Comparison of ENCODE assay signal across 18 cellular contexts in the genomic region with DNA sequence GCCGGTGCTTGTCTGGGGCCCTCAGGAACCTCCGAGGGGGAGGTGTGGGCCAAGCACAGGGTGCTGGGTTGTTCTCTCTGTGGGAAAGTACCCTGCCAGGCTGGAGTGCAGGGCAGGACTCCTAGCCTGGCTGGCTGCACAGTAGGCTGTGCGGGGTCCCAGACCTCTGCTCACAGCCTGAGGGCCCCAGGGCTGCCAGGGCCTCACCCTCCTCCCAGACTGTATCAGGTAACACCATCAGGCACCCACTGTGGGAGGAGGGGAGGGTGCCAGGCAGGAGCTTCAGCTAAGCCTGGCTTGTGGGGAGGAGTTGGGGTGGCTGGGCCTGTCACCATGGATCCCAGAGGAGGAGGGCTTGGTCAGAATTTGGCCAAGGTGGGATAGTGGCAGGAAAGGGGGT.
"Had no signal": no experiment of that assay in that cellular context is flagged by ENCODE, and none has a peak within 500 bp of the region (broad histone marks: within the 10 kb centered on the region; RNA-seq: fewer than 3 reads in every experiment).

No MANE protein-coding gene starts in this region.

- H3K9me3 ChIP-seq: mucosa of descending colon, sigmoid colon, suprapubic skin, upper lobe of right lung had no signal

- ATAC-seq: foreskin keratinocyte; naive thymus-derived CD8-positive, alpha-beta T cell; T-cell; upper lobe of right lung had no signal

- H3K9me3 Mint-ChIP-seq: activated B cell treated with CpG ODN at 0.5 μM for 24 hours; activated CD4-positive, alpha-beta memory T cell treated with anti-CD3 and anti-CD28 coated beads for 36 hours; activated naive CD8-positive, alpha-beta T cell treated with anti-CD3 and anti-CD28 coated beads for 36 hours; stimulated activated naive CD8-positive, alpha-beta T cell treated with anti-CD3 and anti-CD28 coated beads, Interleukin-15, Interleukin-2, amounts not matched to agents 100 ng/mL and 50 ng/mL, for 24 hours; T-cell had no signal

- H3K79me2 ChIP-seq: hepatocyte had no signal

- H3K27ac Mint-ChIP-seq: activated B cell treated with CpG ODN at 0.5 μM for 24 hours; activated CD4-positive, alpha-beta memory T cell treated with anti-CD3 and anti-CD28 coated beads for 36 hours; activated naive CD8-positive, alpha-beta T cell treated with anti-CD3 and anti-CD28 coated beads for 36 hours; naive thymus-derived CD8-positive, alpha-beta T cell; stimulated activated naive CD8-positive, alpha-beta T cell treated with anti-CD3 and anti-CD28 coated beads, Interleukin-15, Interleukin-2, amounts not matched to agents 100 ng/mL and 50 ng/mL, for 24 hours; T-cell had no signal

- H3K27me3 ChIP-seq: suprapubic skin, upper lobe of right lung had no signal

- H3K4me1 Mint-ChIP-seq: activated B cell treated with CpG ODN at 0.5 μM for 24 hours had no signal

- DNase-seq: activated B cell treated with CpG ODN at 0.5 μM for 24 hours; activated CD4-positive, alpha-beta memory T cell treated with anti-CD3 and anti-CD28 coated beads for 36 hours; activated CD4-positive, alpha-beta T cell treated with anti-CD3 and anti-CD28 coated beads for 4 hours; activated naive CD8-positive, alpha-beta T cell treated with anti-CD3 and anti-CD28 coated beads for 36 hours; activated T-cell treated with anti-CD3 and anti-CD28 coated beads for 4 hours; amniotic stem cell; foreskin keratinocyte; mesenchymal stem cell; naive thymus-derived CD8-positive, alpha-beta T cell; stimulated activated CD8-positive, alpha-beta memory T cell treated with anti-CD3 and anti-CD28 coated beads, Interleukin-4, amount 100 ng/mL, for 48 hours; T-cell; upper lobe of right lung had no signal

- H3K36me3 ChIP-seq: sigmoid colon, suprapubic skin, upper lobe of right lung had no signal

- H2AFZ ChIP-seq: hepatocyte had no signal

- H3K4me1 ChIP-seq: foreskin keratinocyte had no signal

- H3K4me2 ChIP-seq: hepatocyte had no signal

- H3K27ac ChIP-seq: epithelial cell of prostate, foreskin keratinocyte, hepatocyte, sigmoid colon, suprapubic skin, upper lobe of right lung had no signal

- H3K4me3 ChIP-seq: hepatocyte, mucosa of descending colon, sigmoid colon, suprapubic skin, upper lobe of right lung had no signal

- H3K36me3 Mint-ChIP-seq: activated CD4-positive, alpha-beta memory T cell treated with anti-CD3 and anti-CD28 coated beads for 36 hours; activated naive CD8-positive, alpha-beta T cell treated with anti-CD3 and anti-CD28 coated beads for 36 hours; naive thymus-derived CD8-positive, alpha-beta T cell; T-cell had no signal

- H3K4me3 Mint-ChIP-seq: activated B cell treated with CpG ODN at 0.5 μM for 24 hours; activated CD4-positive, alpha-beta memory T cell treated with anti-CD3 and anti-CD28 coated beads for 36 hours; activated naive CD8-positive, alpha-beta T cell treated with anti-CD3 and anti-CD28 coated beads for 36 hours; naive thymus-derived CD8-positive, alpha-beta T cell; stimulated activated naive CD8-positive, alpha-beta T cell treated with anti-CD3 and anti-CD28 coated beads, Interleukin-15, Interleukin-2, amounts not matched to agents 100 ng/mL and 50 ng/mL, for 24 hours; T-cell had no signal
